In genomic region chr22:23020659-23021293, GRCh38 we compare ENCODE assay signal across 16 cellular contexts. TPM values are rescaled to one million over a fixed set of nuclear protein-coding genes. Genes with fewer than 3 reads are reported as not detected.
DNase-seq lines count a peak whose midpoint lies in the region; ATAC-seq and TF ChIP-seq lines count a peak whose summit lies in the region.
"Had no signal": no experiment of that assay in that cellular context is flagged by ENCODE, and none has a peak within 500 bp of the region (broad histone marks: within the 10 kb centered on the region; RNA-seq: fewer than 3 reads in every experiment).

No MANE protein-coding gene starts in this region.

- peaks cover 9 to 20% (median 11%) of the 10 kb centered on the region in 3 donors for H3K4me1 Mint-ChIP-seq in naive B cell

- H3K9me3 ChIP-seq in DOHH2 (ENCODE audit: control insufficient read depth, insufficient read depth, low read length) (peaks cover 5% of the 10 kb centered on the region; the same call in 1 of the 2 replicates), HEK293 (ENCODE audit: control insufficient read depth, insufficient read depth, low read depth, low read length) (no peaks in the 10 kb centered on the region), OCI-LY7 (ENCODE audit: low read length) (peaks cover 7% of the 10 kb centered on the region; the same call in 1 of the 2 replicates), mucosa of descending colon (no peaks in the 10 kb centered on the region), testis (no peaks in the 10 kb centered on the region)

- no peaks in the 10 kb centered on the region for H3F3A ChIP-seq in DOHH2 (ENCODE audit: control insufficient read depth, insufficient read depth)

- peaks cover 0 to 11% (median 8%) of the 10 kb centered on the region in 7 donors for H3K9me3 Mint-ChIP-seq in naive B cell

- H3K9me2 ChIP-seq in DOHH2 (replicated peaks; ENCODE audit: control insufficient read depth, low read length) = no peaks in the 10 kb centered on the region
- H3K9me2 ChIP-seq in OCI-LY7 (ENCODE audit: insufficient read depth, low read length) = no peaks in the 10 kb centered on the region

- no peak overlapping the region for H3K4me3 ChIP-seq in DOHH2 (ENCODE audit: low read length)
- H3K4me3 ChIP-seq in HEK293 (ENCODE audit: low read depth, low read length) = no peak overlapping the region
- H3K4me3 ChIP-seq in OCI-LY7 (ENCODE audit: low read depth, low read length, poor library complexity, severe bottlenecking) = no peak overlapping the region
- no peak overlapping the region for H3K4me3 ChIP-seq in mucosa of descending colon
- no peak overlapping the region for H3K4me3 ChIP-seq in testis
- H3K4me3 ChIP-seq: GM23338 had no signal

- no peak overlapping the region for H2AFZ ChIP-seq in OCI-LY7 (ENCODE audit: low read length)
- H2AFZ ChIP-seq: GM23338 had no signal

- H3K36me3 ChIP-seq in DOHH2 (ENCODE audit: control insufficient read depth, low read length) (no peaks in the 10 kb centered on the region), HEK293 (ENCODE audit: control insufficient read depth in 2 of 2, insufficient read depth in 1 of 2, low read length in 2 of 2) (no peaks in the 10 kb centered on the region), OCI-LY7 (ENCODE audit: insufficient read depth, low read length) (peaks cover 26% of the 10 kb centered on the region), mucosa of descending colon (ENCODE audit: low read depth) (no peaks in the 10 kb centered on the region), testis (ENCODE audit: low read depth, missing control alignments) (no peaks in the 10 kb centered on the region)
- H3K36me3 ChIP-seq: BE2C had no signal

- intact Hi-C loops in OCI-LY7 (cut with micrococcal nuclease; ENCODE audit: unreplicated experiment) = no loop called here
- intact Hi-C loops in mucosa of descending colon (cut with DNase I, micrococcal nuclease) = no loop called here
- intact Hi-C loops in testis (cut with DNase I; ENCODE audit: low total_unique reads) = no loop called here

- H4K20me1 ChIP-seq in DOHH2 (ENCODE audit: control insufficient read depth, insufficient read depth, low read depth, low read length) = no peaks in the 10 kb centered on the region
- H4K20me1 ChIP-seq in OCI-LY7 (ENCODE audit: insufficient read depth, low read length) = no peaks in the 10 kb centered on the region

- no peak for DNase-seq in OCI-LY7 (ENCODE audit: low spot score)
- no peak for DNase-seq in naive B cell
- no peak for DNase-seq in mucosa of descending colon
- DNase-seq in GDM1 (lab: John Stamatoyannopoulos, UW) = no peak
- no peak for DNase-seq in testis
- DNase-seq in A172 (ENCODE audit: low spot score) = no peak
- DNase-seq: BE2C; CD4-positive, alpha-beta memory T cell; DMS79; EL; H7 had no signal

- H3K27ac Mint-ChIP-seq in naive B cell = peak overlapping the region; percentile 2 to 94 (median 42)
- H3K27ac Mint-ChIP-seq: CD4-positive, alpha-beta memory T cell; GM23338 had no signal

- TF ChIP-seq CTCF in DOHH2 (IDR thresholded peaks at IDR 0.05; ENCODE audit: low read depth, low read length, poor library complexity, severe bottlenecking) (no peak), HEK293 (tag by site-specific recombination; IDR thresholded peaks at IDR 0.05) (no peak), OCI-LY7 (conservative IDR thresholded peaks at IDR 0.05; ENCODE audit: low read length) (no peak), mucosa of descending colon (IDR thresholded peaks at IDR 0.05) (no peak), testis (IDR thresholded peaks at IDR 0.05) (no peak)

- H3K4me3 Mint-ChIP-seq in naive B cell = peak overlapping the region in 1 of 8 donors; percentile 7
- H3K4me3 Mint-ChIP-seq: CD4-positive, alpha-beta memory T cell; GM23338; IgD-negative memory B cell had no signal

- no TSS peak for BruUV-seq in OCI-LY7 (replicated peaks; lab: Mats Ljungman, UMichigan)

- no peak overlapping the region for H3K4me2 ChIP-seq in DOHH2 (ENCODE audit: low read length)
- H3K4me2 ChIP-seq in OCI-LY7 (ENCODE audit: low read length) = peak overlapping the region; percentile 24
- H3K4me2 ChIP-seq: GM23338 had no signal

- ATAC-seq in naive B cell (ENCODE audit: low read depth in 2 of 2) = no peak
- no peak for ATAC-seq in mucosa of descending colon
- ATAC-seq: GM23338 had no signal

- H3K27ac ChIP-seq in DOHH2 (ENCODE audit: low read depth, low read length) (peak overlapping the region; percentile 24), HEK293 (ENCODE audit: extremely low read depth, low read depth, low read length) (no peak overlapping the region), OCI-LY7 (ENCODE audit: low read depth, low read length, poor library complexity, severe bottlenecking) (peak overlapping the region; percentile 58), testis (no peak overlapping the region)
- H3K27ac ChIP-seq: C4-2B had no signal

- peaks cover 8% of the 10 kb centered on the region in 2 donors for H3K36me3 Mint-ChIP-seq in naive B cell
- H3K36me3 Mint-ChIP-seq: CD4-positive, alpha-beta memory T cell; IgD-negative memory B cell had no signal

- H3K4me1 ChIP-seq in DOHH2 (ENCODE audit: control insufficient read depth, low read length) (peaks cover 7% of the 10 kb centered on the region), HEK293 (ENCODE audit: control insufficient read depth, insufficient read depth, low read length) (no peaks in the 10 kb centered on the region), OCI-LY7 (ENCODE audit: insufficient read depth, low read length, poor library complexity, severe bottlenecking) (peaks cover 14% of the 10 kb centered on the region), mucosa of descending colon (ENCODE audit: low read depth) (no peaks in the 10 kb centered on the region), testis (no peaks in the 10 kb centered on the region)
- H3K4me1 ChIP-seq: BE2C had no signal

- POLR2A ChIA-PET in HEK293 (lab: Yijun Ruan, JAX) (no interaction called here), OCI-LY7 (lab: Charles Lee) (interaction anchor here (1.4 kb wide), 1 partner anchor 92 kb away, joined by 7 read pairs; no protein-coding TSS in a partner anchor)

- H3K27me3 ChIP-seq in DOHH2 (ENCODE audit: control insufficient read depth, low read length) (no peaks in the 10 kb centered on the region), testis (no peaks in the 10 kb centered on the region)

- H3K79me2 ChIP-seq in DOHH2 (ENCODE audit: control insufficient read depth, low read length) (no peaks in the 10 kb centered on the region), OCI-LY7 (ENCODE audit: insufficient read depth, low read depth, low read length) (no peaks in the 10 kb centered on the region)

- no peaks in the 10 kb centered on the region for H3K27me3 Mint-ChIP-seq in naive B cell
- H3K27me3 Mint-ChIP-seq: IgD-negative memory B cell had no signal

- CTCF ChIA-PET in HEK293 (lab: Yijun Ruan, JAX) (no interaction called here), OCI-LY7 (lab: Charles Lee; ENCODE audit: unreplicated experiment) (no interaction called here)

- TF ChIP-seq POLR2A in testis (IDR thresholded peaks at IDR 0.05) = no peak

TF ChIP-seq in HEK293, 187 proteins besides CTCF, POLR2A, EP300 and RAD21:
- TF ChIP-seq, protein P1, sequence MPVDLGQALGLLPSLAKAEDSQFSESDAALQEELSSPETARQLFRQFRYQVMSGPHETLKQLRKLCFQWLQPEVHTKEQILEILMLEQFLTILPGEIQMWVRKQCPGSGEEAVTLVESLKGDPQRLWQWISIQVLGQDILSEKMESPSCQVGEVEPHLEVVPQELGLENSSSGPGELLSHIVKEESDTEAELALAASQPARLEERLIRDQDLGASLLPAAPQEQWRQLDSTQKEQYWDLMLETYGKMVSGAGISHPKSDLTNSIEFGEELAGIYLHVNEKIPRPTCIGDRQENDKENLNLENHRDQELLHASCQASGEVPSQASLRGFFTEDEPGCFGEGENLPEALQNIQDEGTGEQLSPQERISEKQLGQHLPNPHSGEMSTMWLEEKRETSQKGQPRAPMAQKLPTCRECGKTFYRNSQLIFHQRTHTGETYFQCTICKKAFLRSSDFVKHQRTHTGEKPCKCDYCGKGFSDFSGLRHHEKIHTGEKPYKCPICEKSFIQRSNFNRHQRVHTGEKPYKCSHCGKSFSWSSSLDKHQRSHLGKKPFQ (tag by site-specific recombination; IDR thresholded peaks at IDR 0.05) = no peak
- TF ChIP-seq SETDB1 (IDR thresholded peaks at IDR 0.05; ENCODE audit: insufficient read length, low read length) = peak; percentile 51

RNA-seq across cellular contexts. Expression of gene GNAZ, which starts 49.5 kb away (rescaled TPM):
- total RNA-seq in OCI-LY7 (2014; rRNA removed; shearing (Covaris generic)) = 36.8 and 46.4 TPM in 2 replicates
- total RNA-seq in OCI-LY7 (2022) = 38.5 and 42.8 TPM in 2 replicates
- polyA plus RNA-seq in naive B cell (ENCODE audit: low read depth in 6 of 6) = 1 to 10 TPM in 3 of 6 donors, under 1 TPM in 2, not detected in 1; 0.39 to 4.7 (median 2.3) TPM
- total RNA-seq in mucosa of descending colon = 10 to 100 TPM in 1 of 3 donors, 1 to 10 TPM in 1, under 1 TPM in 1; 0.96 to 25.1 (median 1.7) TPM
- 10 to 100 TPM; 15.1 to 20.2 TPM for total RNA-seq in testis
- polyA plus RNA-seq in testis (ENCODE audit: insufficient read depth, low read depth, low replicate concordance) = 13.7 TPM
- total RNA-seq in A172 (2014; rRNA removed; shearing (Covaris generic)) = 8.5 and 8.8 TPM in 2 replicates

Comparison
In these comparisons a context has a peak if more than half of its experiments do, and no peak if none do; other contexts are left out.
1. H3K27ac ChIP-seq: peak in DOHH2 (single experiment) and OCI-LY7 (single experiment); none in HEK293 (single experiment) and testis (0 of 2).